ENCODE assay signal across 8 cellular contexts in the genomic region with DNA sequence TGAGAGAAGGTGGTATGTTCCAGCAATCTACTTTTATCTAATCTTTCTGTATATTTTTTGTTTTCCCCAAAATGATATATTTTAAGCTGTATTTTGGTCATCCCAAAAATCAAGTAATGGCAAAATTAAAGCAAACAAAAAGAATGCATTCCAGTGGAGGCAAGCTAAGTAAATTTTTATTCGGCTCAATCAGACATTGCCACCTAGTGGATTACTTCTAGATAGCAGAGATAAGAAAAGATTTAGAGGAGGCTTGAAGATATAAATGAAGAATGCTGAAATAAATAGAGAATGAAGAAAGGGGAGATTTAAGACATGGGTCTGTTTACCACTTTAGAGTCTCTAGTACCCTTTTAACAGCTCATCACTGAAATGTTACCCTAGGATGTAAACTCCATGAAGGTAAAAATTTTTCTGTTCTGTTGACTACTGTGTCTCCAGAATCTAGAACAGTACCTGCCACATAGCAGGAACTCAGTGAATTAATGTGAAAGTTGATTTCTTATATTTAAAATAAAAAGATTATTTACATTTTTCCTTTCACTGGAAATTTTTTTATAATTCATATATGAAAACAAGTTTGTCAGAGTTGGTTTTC.
DNase-seq lines count a peak whose midpoint lies in the region; ATAC-seq, FAIRE-seq and TF ChIP-seq lines count a peak whose summit lies in the region.

No MANE protein-coding gene starts in this region.

- intact Hi-C loops in CD8-positive, alpha-beta T cell (cut with DNase I, micrococcal nuclease): loop anchor here (1.0 to 10.0 kb wide), 3 partner anchors 305 to 844 kb away; no protein-coding TSS in a partner anchor

- TF ChIP-seq CTCF in CD8-positive, alpha-beta T cell (IDR thresholded peaks at IDR 0.05): peak; percentile 53
- TF ChIP-seq CTCF in bronchial epithelial cell (IDR thresholded peaks at IDR 0.05; ENCODE audit: insufficient read depth, low read length, severe bottlenecking): peak; percentile 50

- no peaks in the 10 kb centered on the region for H3K36me3 ChIP-seq in CD8-positive, alpha-beta T cell (ENCODE audit: insufficient read depth, low read length)
- no peaks in the 10 kb centered on the region for H3K36me3 ChIP-seq in bronchial epithelial cell (ENCODE audit: control insufficient read depth, insufficient read depth, low read length)

- ATAC-seq in CD8-positive, alpha-beta T cell: no peak
- ATAC-seq in GM19468 (IDR thresholded peaks at IDR 0.05; ENCODE audit: extremely low read depth, unreplicated experiment): peak; percentile 29
- ATAC-seq in stimulated activated naive CD8-positive, alpha-beta T cell treated with anti-CD3 and anti-CD28 coated beads, Interleukin-15, amount 100 ng/mL, for 72 hours: no peak

- CTCF ChIA-PET in CD8-positive, alpha-beta T cell (lab: Charles Lee): interaction anchor here (0.9 to 1.5 kb wide), 3 partner anchors 8 to 839 kb away, joined by 3 to 4 read pairs (median 3); no protein-coding TSS in a partner anchor

- no peaks in the 10 kb centered on the region for H3K9me3 Mint-ChIP-seq in CD8-positive, alpha-beta T cell
- H3K9me3 Mint-ChIP-seq in stimulated activated naive CD8-positive, alpha-beta T cell treated with anti-CD3 and anti-CD28 coated beads, Interleukin-15, amount 100 ng/mL, for 72 hours: no peaks in the 10 kb centered on the region

- H3K4me1 Mint-ChIP-seq in CD8-positive, alpha-beta T cell (ENCODE audit: low read depth): no peaks in the 10 kb centered on the region
- no peaks in the 10 kb centered on the region for H3K4me1 Mint-ChIP-seq in stimulated activated naive CD8-positive, alpha-beta T cell treated with anti-CD3 and anti-CD28 coated beads, Interleukin-15, amount 100 ng/mL, for 72 hours

- no peaks in the 10 kb centered on the region for H3K9me3 ChIP-seq in CD8-positive, alpha-beta T cell (ENCODE audit: low read length)

- no peaks in the 10 kb centered on the region for H3K27me3 ChIP-seq in CD8-positive, alpha-beta T cell (ENCODE audit: insufficient read depth, low read length)
- no peaks in the 10 kb centered on the region for H3K27me3 ChIP-seq in bronchial epithelial cell (ENCODE audit: control insufficient read depth, insufficient read depth, low read length)

- DNase-seq in CD8-positive, alpha-beta T cell: no peak
- peak; percentile 16 for DNase-seq in NCI-H2196 (lab: John Stamatoyannopoulos, UW; ENCODE audit: unreplicated experiment)
- peak; percentile 56 for DNase-seq in bronchial epithelial cell (ENCODE audit: low read depth)
- DNase-seq in lung microvascular endothelial cell (ENCODE audit: low read depth in 2 of 2): peak; percentile 37 to 38
- no peak for DNase-seq in stimulated activated CD4-positive, alpha-beta T cell treated with anti-CD3 and anti-CD28 coated beads, Interleukin-2, amount 100 ng/mL, for 24 hours
- no peak for DNase-seq in stimulated activated naive CD8-positive, alpha-beta T cell treated with anti-CD3 and anti-CD28 coated beads, Interleukin-15, amount 100 ng/mL, for 72 hours
- no peak for DNase-seq in activated T-cell treated with anti-CD3 and anti-CD28 coated beads, Interleukin-2, amount 50 U/mL, for 1 hour

- peaks cover 9% of the 10 kb centered on the region for H3K27me3 Mint-ChIP-seq in CD8-positive, alpha-beta T cell (ENCODE audit: low read depth)
- peaks cover 7% of the 10 kb centered on the region for H3K27me3 Mint-ChIP-seq in stimulated activated naive CD8-positive, alpha-beta T cell treated with anti-CD3 and anti-CD28 coated beads, Interleukin-15, amount 100 ng/mL, for 72 hours

- no peak overlapping the region for H3K4me3 ChIP-seq in CD8-positive, alpha-beta T cell (ENCODE audit: low read depth, low read length)
- H3K4me3 ChIP-seq in bronchial epithelial cell (ENCODE audit: low read depth, low read length): no peak overlapping the region

- FAIRE-seq in bronchial epithelial cell (lab: Jason Lieb, UNC): no peak

- H3K36me3 Mint-ChIP-seq in CD8-positive, alpha-beta T cell: no peaks in the 10 kb centered on the region

- POLR2A ChIA-PET in CD8-positive, alpha-beta T cell (lab: Charles Lee): interaction anchor here (0.9 kb wide), 1 partner anchor 14 kb away, joined by 3 read pairs; no protein-coding TSS in a partner anchor

- no peak overlapping the region for H3K27ac Mint-ChIP-seq in CD8-positive, alpha-beta T cell
- H3K27ac Mint-ChIP-seq in stimulated activated naive CD8-positive, alpha-beta T cell treated with anti-CD3 and anti-CD28 coated beads, Interleukin-15, amount 100 ng/mL, for 72 hours: no peak overlapping the region

- no peaks in the 10 kb centered on the region for H3K4me1 ChIP-seq in CD8-positive, alpha-beta T cell (ENCODE audit: insufficient read depth, low read length)

- no peak overlapping the region for H3K27ac ChIP-seq in CD8-positive, alpha-beta T cell (ENCODE audit: low read depth, low read length)

- H3K4me3 Mint-ChIP-seq in CD8-positive, alpha-beta T cell: no peak overlapping the region
- no peak overlapping the region for H3K4me3 Mint-ChIP-seq in stimulated activated naive CD8-positive, alpha-beta T cell treated with anti-CD3 and anti-CD28 coated beads, Interleukin-15, amount 100 ng/mL, for 72 hours

Comparison
In these comparisons a context has a peak if more than half of its experiments do, and no peak if none do; other contexts are left out.
1. DNase-seq: peak in NCI-H2196 (single experiment), bronchial epithelial cell (single experiment) and lung microvascular endothelial cell (2 of 2); none in CD8-positive, alpha-beta T cell (0 of 7), stimulated activated CD4-positive, alpha-beta T cell treated with anti-CD3 and anti-CD28 coated beads, Interleukin-2, amount 100 ng/mL, for 24 hours (0 of 2), stimulated activated naive CD8-positive, alpha-beta T cell treated with anti-CD3 and anti-CD28 coated beads, Interleukin-15, amount 100 ng/mL, for 72 hours (0 of 2) and activated T-cell treated with anti-CD3 and anti-CD28 coated beads, Interleukin-2, amount 50 U/mL, for 1 hour (single experiment).